Comparison of ENCODE assay signal across 8 cellular contexts in genomic region chr2:39227628-39228412, GRCh38. TPM values are rescaled to one million over a fixed set of nuclear protein-coding genes. Genes with fewer than 3 reads are reported as not detected.
DNase-seq lines count a peak whose midpoint lies in the region; ATAC-seq and TF ChIP-seq lines count a peak whose summit lies in the region.

No MANE protein-coding gene starts in this region.

- H3K27me3 ChIP-seq in dorsolateral prefrontal cortex = no peaks in the 10 kb centered on the region

- intact Hi-C loops in dorsolateral prefrontal cortex (cut with DNase I) = loop anchor here (2.0 to 10.0 kb wide), 4 partner anchors 106 to 283 kb away; partner anchors contain the start of gene SOS1 (in 2 of the 2)
- intact Hi-C loops in lower leg skin (cut with DNase I; ENCODE audit: low total_unique reads) = loop anchor here (5.0 kb wide), 1 partner anchor 166 kb away; no protein-coding TSS in a partner anchor

- H3K4me3 ChIP-seq in dorsolateral prefrontal cortex (peak overlapping the region; percentile 6 to 71 (median 49)), lower leg skin (ENCODE audit: low read depth, poor library complexity, severe bottlenecking) (no peak overlapping the region)

- ATAC-seq in GM19023 (IDR thresholded peaks at IDR 0.05; ENCODE audit: unreplicated experiment) (peak; percentile 89), HG03378 (IDR thresholded peaks at IDR 0.05; ENCODE audit: unreplicated experiment) (peak; percentile 77)

- no peak for TF ChIP-seq POLR2A in lower leg skin (IDR thresholded peaks at IDR 0.05)

- TF ChIP-seq CTCF in dorsolateral prefrontal cortex (IDR thresholded peaks at IDR 0.05 in 54 of 56, conservative IDR thresholded peaks at IDR 0.05 in 2 of 56; ENCODE audit: low read depth in 1 of 56, partially characterized antibody in 56 of 56) = peak; percentile 78 to 98 (median 90)
- TF ChIP-seq CTCF in lower leg skin (IDR thresholded peaks at IDR 0.05) = peak in 1 of 3 donors; percentile 72

- peak; percentile 72 to 86 for DNase-seq in AML-193 (lab: John Stamatoyannopoulos, UW)
- peak; percentile 47 for DNase-seq in NCI-H526 treated with DMSO at 0.1 percent for 48 hours (lab: John Stamatoyannopoulos, UW)
- peak; percentile 83 for DNase-seq in activated CD4-positive, alpha-beta T cell treated with anti-CD3 and anti-CD28 coated beads, Interleukin-2, amount 50 U/mL, for 48 hours
- peak; percentile 71 to 87 (median 76) for DNase-seq in dorsolateral prefrontal cortex
- DNase-seq in lower leg skin (ENCODE audit: low spot score in 2 of 2) = peak; percentile 64 to 95
- DNase-seq in stimulated activated CD4-positive, alpha-beta T cell treated with anti-CD3 and anti-CD28 coated beads, TNF-alpha, amount 100 ng/mL, for 4 hours (ENCODE audit: low read depth in 3 of 3) = peak; percentile 60 to 77 (median 71)

- peak overlapping the region in 5 of 59 donors; percentile 9 to 44 (median 30) for H3K27ac ChIP-seq in dorsolateral prefrontal cortex

- WGBS in lower leg skin, 2 donors = 22 to 25% methylated on average over 9 of the region's 9 CpGs

RNA-seq across cellular contexts. Expression of gene CDKL4, which starts 15.9 kb away (rescaled TPM):
- total RNA-seq in dorsolateral prefrontal cortex (1 to 10 TPM in 105 of 120 experiments, under 1 TPM in 13, not detected in 2; 0.67 to 5.2 (median 2.1) TPM), lower leg skin (1 to 10 TPM in 1 of 4 donors, under 1 TPM in 1, not detected in 2; 0.74 to 1.1 TPM)
